Comparison of ENCODE assay signal across 8 cellular contexts in genomic region chr5:53031695-53032096, GRCh38. TPM values are rescaled to one million over a fixed set of nuclear protein-coding genes. Genes with fewer than 3 reads are reported as not detected.
DNase-seq lines count a peak whose midpoint lies in the region; ATAC-seq and TF ChIP-seq lines count a peak whose summit lies in the region.

No MANE protein-coding gene starts in this region.

- peaks cover 69% of the 10 kb centered on the region for H3K4me1 Mint-ChIP-seq in Calu3 (ENCODE audit: low read depth, unreplicated experiment)

- peak overlapping the region; percentile 39; the same call in 1 of the 2 replicates for H3K4me2 ChIP-seq in PC-3 (ENCODE audit: low read length)

- peaks cover under 1% of the 10 kb centered on the region for H3F3A ChIP-seq in PC-3 (ENCODE audit: low read length, unreplicated experiment)

- peaks cover 84% of the 10 kb centered on the region for H3K4me1 ChIP-seq in PC-3 (ENCODE audit: insufficient read depth, low read length)

- H3K27me3 ChIP-seq in PC-3 (ENCODE audit: low read length), result no peaks in the 10 kb centered on the region

- peak; percentile 31 for DNase-seq in Calu3
- DNase-seq in PC-3, result peak; percentile 55
- peak; percentile 95 for DNase-seq in choroid plexus epithelial cell (ENCODE audit: low read depth)
- no peak for DNase-seq in omental fat pad (ENCODE audit: low spot score)
- no peak for DNase-seq in NCI-H1930 (lab: John Stamatoyannopoulos, UW)
- DNase-seq in NCI-H187 treated with DMSO at 0.1 percent for 48 hours (lab: John Stamatoyannopoulos, UW), result no peak
- DNase-seq in GDM1 (lab: John Stamatoyannopoulos, UW), result no peak

- intact Hi-C loops in Calu3 (cut with micrococcal nuclease; ENCODE audit: unreplicated experiment), result loop anchor here (5.0 kb wide), 1 partner anchor 34 kb away; no protein-coding TSS in a partner anchor
- intact Hi-C loops in PC-3 (cut with micrococcal nuclease), result no loop called here

- peaks cover 70% of the 10 kb centered on the region for H3K79me2 ChIP-seq in PC-3 (ENCODE audit: low read length)

- peak; percentile 21 for ATAC-seq in PC-3
- ATAC-seq in omental fat pad (ENCODE audit: low FRiP score), result peak; percentile 61
- ATAC-seq in HG03520 (IDR thresholded peaks at IDR 0.05; ENCODE audit: unreplicated experiment), result no peak

- H3K27ac Mint-ChIP-seq in Calu3 (ENCODE audit: unreplicated experiment), result peak overlapping the region; percentile 93

- H3K27ac ChIP-seq in PC-3 (ENCODE audit: low read length), result peak overlapping the region; percentile 78

- H3K9me2 ChIP-seq in PC-3 (replicated peaks; ENCODE audit: low read length), result no peaks in the 10 kb centered on the region

- CTCF ChIA-PET in Calu3 (lab: Charles Lee) (interaction anchor here (0.8 to 1.5 kb wide), 5 partner anchors 33 to 83 kb away, joined by 3 to 8 read pairs (median 4); partner anchors contain the start of gene ITGA2), PC-3 (lab: Charles Lee) (no interaction called here)

- BruUV-seq in Calu3 (replicated peaks; lab: Mats Ljungman, UMichigan), result no TSS peak
- no TSS peak for BruUV-seq in PC-3 (replicated peaks; lab: Mats Ljungman, UMichigan)

- H3K4me3 Mint-ChIP-seq in Calu3 (ENCODE audit: low read depth, unreplicated experiment), result peak overlapping the region; percentile 18

- H3K4me3 ChIP-seq in PC-3 (ENCODE audit: low read length), result no peak overlapping the region
- H3K4me3 ChIP-seq in choroid plexus epithelial cell (ENCODE audit: low read depth, low read length), result no peak overlapping the region

- H4K20me1 ChIP-seq in PC-3 (ENCODE audit: low read length), result no peaks in the 10 kb centered on the region

- no peaks in the 10 kb centered on the region for H3K9me3 ChIP-seq in PC-3 (ENCODE audit: low read length)

- POLR2A ChIA-PET in PC-3 (lab: Charles Lee; ENCODE audit: unreplicated experiment), result interaction anchor here (0.5 to 0.7 kb wide), 3 partner anchors 40 to 84 kb away, joined by 3 to 5 read pairs (median 3); no protein-coding TSS in a partner anchor

- no peak overlapping the region for H2AFZ ChIP-seq in PC-3 (ENCODE audit: low read length)

- no peaks in the 10 kb centered on the region for H3K27me3 Mint-ChIP-seq in Calu3 (ENCODE audit: unreplicated experiment)

- no peak for TF ChIP-seq CTCF in Calu3 (IDR thresholded peaks at IDR 0.05; ENCODE audit: unreplicated experiment)
- no peak for TF ChIP-seq CTCF in PC-3 (conservative IDR thresholded peaks at IDR 0.05; ENCODE audit: low read depth, low read length)
- peak; percentile 1 for TF ChIP-seq CTCF in choroid plexus epithelial cell (conservative IDR thresholded peaks at IDR 0.05; ENCODE audit: low read depth, low read length)
- no peak for TF ChIP-seq CTCF in omental fat pad (IDR thresholded peaks at IDR 0.05)

- no peaks in the 10 kb centered on the region for H3K9me3 Mint-ChIP-seq in Calu3 (ENCODE audit: low read depth, unreplicated experiment)

- H3K36me3 ChIP-seq in PC-3 (ENCODE audit: low read depth, low read length), result peaks cover 30% of the 10 kb centered on the region

- peaks cover 49% of the 10 kb centered on the region for H3K36me3 Mint-ChIP-seq in Calu3 (ENCODE audit: insufficient read depth, unreplicated experiment)

- H3K9ac ChIP-seq in PC-3 (ENCODE audit: low read length), result peak overlapping the region; percentile 26; the same call in 1 of the 2 replicates

RNA-seq across cellular contexts. Expression of gene ITGA2, which starts 42.5 kb away (rescaled TPM):
- total RNA-seq in Calu3 (2022), result 91.9 and 101 TPM in 2 replicates
- total RNA-seq in PC-3 (2014; rRNA removed), result 32.4 and 36.7 TPM in 2 replicates
- total RNA-seq in omental fat pad, result 1 to 10 TPM; 1.1 to 6.8 (median 1.8) TPM

Comparison
In these comparisons a context has a peak if more than half of its experiments do, and no peak if none do; other contexts are left out.
1. DNase-seq: peak in Calu3 (single experiment), PC-3 (single experiment) and choroid plexus epithelial cell (single experiment); none in omental fat pad (single experiment), NCI-H1930 (0 of 2), NCI-H187 treated with DMSO at 0.1 percent for 48 hours (single experiment) and GDM1 (single experiment).